ENCODE assay signal across 9 cellular contexts in the genomic region with DNA sequence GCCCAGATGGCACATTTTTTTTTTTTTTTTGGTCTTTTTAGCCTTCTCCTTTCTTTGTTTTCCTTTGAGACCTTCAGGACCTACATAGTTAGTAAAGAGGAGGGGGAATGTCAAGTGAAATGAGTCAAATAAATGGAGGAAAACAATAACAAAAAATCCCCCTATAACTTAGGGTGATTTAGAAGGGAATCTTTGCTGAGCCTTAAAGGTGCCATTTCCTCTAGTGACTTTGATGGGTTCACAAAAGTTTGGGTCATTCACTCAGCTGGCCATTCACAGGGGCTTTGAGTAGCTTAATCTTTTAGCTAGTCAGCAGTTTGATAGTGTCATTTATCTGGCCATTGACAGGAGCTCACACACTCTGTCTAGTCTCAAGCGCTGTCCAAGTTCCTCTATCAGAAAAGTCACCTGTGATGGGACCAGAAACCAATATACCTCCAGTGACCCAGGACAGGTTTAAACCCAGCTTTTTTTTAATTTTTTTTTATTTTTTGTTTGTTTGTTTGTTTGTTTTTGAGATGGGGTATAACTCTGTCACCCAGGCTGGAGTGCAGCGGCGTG.
DNase-seq lines count a peak whose midpoint lies in the region; ATAC-seq, FAIRE-seq and TF ChIP-seq lines count a peak whose summit lies in the region.
"Had no signal": no experiment of that assay in that cellular context is flagged by ENCODE, and none has a peak within 500 bp of the region (broad histone marks: within the 10 kb centered on the region; RNA-seq: fewer than 3 reads in every experiment).

No MANE protein-coding gene starts in this region.

- 0 out of 5 replicates have a peak, but pooled peaks cover 0 to 2% of the 10 kb centered on the region in 2 experiments for H3K27me3 ChIP-seq in HepG2 (ENCODE audit: control insufficient read depth in 1 of 2, insufficient read depth in 2 of 2, low read length in 2 of 2)
- no peaks in the 10 kb centered on the region for H3K27me3 ChIP-seq in right lobe of liver
- no peaks in the 10 kb centered on the region for H3K27me3 ChIP-seq in PC-9 (ENCODE audit: insufficient read depth, low read depth)
- H3K27me3 ChIP-seq in K562 (ENCODE audit: control insufficient read depth in 2 of 2, insufficient read depth in 2 of 2, low read length in 2 of 2) = no peaks in the 10 kb centered on the region
- H3K27me3 ChIP-seq in smooth muscle cell (ENCODE audit: low read depth) = no peaks in the 10 kb centered on the region

- intact Hi-C loops in HepG2 (cut with micrococcal nuclease; ENCODE audit: unreplicated experiment) = no loop called here
- intact Hi-C loops in right lobe of liver (cut with DNase I) = no loop called here
- intact Hi-C loops in PC-9 (cut with micrococcal nuclease; ENCODE audit: unreplicated experiment) = loop anchor here (5.0 kb wide), 1 partner anchor 276 kb away; the partner anchor contains the start of gene PRDM1
- intact Hi-C loops in K562 (cut with micrococcal nuclease) = loop anchor here (10.0 kb wide), 1 partner anchor 504 kb away; no protein-coding TSS in a partner anchor

- TF ChIP-seq CTCF in HepG2 (CRISPR knock-in tag; IDR thresholded peaks at IDR 0.05) (no peak), right lobe of liver (IDR thresholded peaks at IDR 0.05) (no peak), PC-9 (conservative IDR thresholded peaks at IDR 0.05) (no peak), K562 (IDR thresholded peaks at IDR 0.05 in 2 of 3, conservative IDR thresholded peaks at IDR 0.05 in 1 of 3; ENCODE audit: insufficient read depth in 2 of 3, low read depth in 1 of 3, low read length in 3 of 3) (no peak), smooth muscle cell (IDR thresholded peaks at IDR 0.05; ENCODE audit: borderline replicate concordance, insufficient read depth, poor library complexity, severe bottlenecking) (no peak)

- H3K36me3 ChIP-seq in HepG2 (replicated peaks in 1 of 2; ENCODE audit: control insufficient read depth in 1 of 2, insufficient read depth in 2 of 2, low read length in 2 of 2) (no peaks in the 10 kb centered on the region), right lobe of liver (no peaks in the 10 kb centered on the region), PC-9 (ENCODE audit: low read depth) (0 out of 2 replicates have a peak, but pooled peaks cover 7% of the 10 kb centered on the region), K562 (ENCODE audit: control insufficient read depth, insufficient read depth, low read length) (no peaks in the 10 kb centered on the region), smooth muscle cell (ENCODE audit: low read depth) (no peaks in the 10 kb centered on the region)

- FAIRE-seq in HepG2 (lab: Jason Lieb, UNC) (no peak), K562 (lab: Jason Lieb, UNC) (peak; percentile 29)

- ATAC-seq in HepG2 (no peak), right lobe of liver (no peak), K562 (peak; percentile 43), GM19023 (IDR thresholded peaks at IDR 0.05; ENCODE audit: unreplicated experiment) (no peak)

- H3K9me3 ChIP-seq in HepG2 (ENCODE audit: low read length) = no peaks in the 10 kb centered on the region
- no peaks in the 10 kb centered on the region for H3K9me3 ChIP-seq in right lobe of liver
- H3K9me3 ChIP-seq in PC-9 (ENCODE audit: insufficient read depth, low read depth) = peaks cover 13% of the 10 kb centered on the region
- H3K9me3 ChIP-seq in K562 (replicated peaks; ENCODE audit: control insufficient read depth, insufficient read depth, low read depth, low read length) = no peaks in the 10 kb centered on the region
- no peaks in the 10 kb centered on the region for H3K9me3 ChIP-seq in smooth muscle cell (replicated peaks; ENCODE audit: low read depth)

- POLR2A ChIA-PET in HepG2 (lab: Yijun Ruan, JAX) = no interaction called here
- POLR2A ChIA-PET in PC-9 (lab: Charles Lee; ENCODE audit: unreplicated experiment) = no interaction called here
- POLR2A ChIA-PET in K562 (lab: Yijun Ruan, JAX) = interaction anchor here (0.8 kb wide), 1 partner anchor 10 kb away, joined by 3 read pairs; no protein-coding TSS in a partner anchor

- H3K4me2 ChIP-seq in HepG2 (ENCODE audit: low read depth, low read length) (no peak overlapping the region), PC-9 (peak overlapping the region; percentile 56), K562 (ENCODE audit: insufficient read depth, low read length) (peak overlapping the region; percentile 27), smooth muscle cell (peak overlapping the region; percentile 19)

- in situ Hi-C loops in HepG2 (cut with HindIII; ENCODE audit: extremely low pct_ligation_motif_present, low pct_unique_long_range_greater_than_20kb) (no loop called here), K562 (cut with MboI) (no loop called here)

- H3K9ac ChIP-seq in HepG2 (ENCODE audit: insufficient read depth, low read depth, low read length) = no peak overlapping the region
- H3K9ac ChIP-seq in K562 (ENCODE audit: insufficient read depth in 1 of 2, low read depth in 2 of 2, low read length in 2 of 2) = peak overlapping the region in 1 of 2 experiments; percentile 56; a peak in 2 of 4 replicates
- H3K9ac ChIP-seq in smooth muscle cell (ENCODE audit: low read depth) = no peak overlapping the region

- TF ChIP-seq POLR2A in HepG2 (IDR thresholded peaks at IDR 0.05; ENCODE audit: insufficient read depth in 1 of 2, low read depth in 2 of 2, low read length in 2 of 2) (no peak), right lobe of liver (IDR thresholded peaks at IDR 0.05) (no peak), K562 (conservative IDR thresholded peaks at IDR 0.05) (0 out of 2 replicates have a peak, but pooled peaks have one; percentile 49)

- no peaks in the 10 kb centered on the region for H3K9me2 ChIP-seq in PC-9 (ENCODE audit: insufficient read depth)

- H3K79me2 ChIP-seq in HepG2 (ENCODE audit: insufficient read depth, low read length) (no peaks in the 10 kb centered on the region), PC-9 (ENCODE audit: low read depth) (no peaks in the 10 kb centered on the region), K562 (ENCODE audit: control insufficient read depth, insufficient read depth, low read length) (no peaks in the 10 kb centered on the region), smooth muscle cell (ENCODE audit: low read depth) (no peaks in the 10 kb centered on the region)

- H3F3A ChIP-seq in PC-9 (ENCODE audit: insufficient read depth, low read depth) (peaks cover 21% of the 10 kb centered on the region), smooth muscle cell (ENCODE audit: low read depth) (peaks cover 8% of the 10 kb centered on the region)

- BruUV-seq in HepG2 (replicated peaks; lab: Mats Ljungman, UMichigan) (no TSS peak), PC-9 (replicated peaks; lab: Mats Ljungman, UMichigan) (TSS peak; percentile 22), K562 (replicated peaks; lab: Mats Ljungman, UMichigan) (no TSS peak)

- H3K9me1 ChIP-seq in K562 (ENCODE audit: control insufficient read depth, insufficient read depth, low read length) = no peaks in the 10 kb centered on the region

- WGBS in HepG2 (ENCODE audit: low lambda C conversion rate) = 44% methylated on average over 3 of the region's 3 CpGs
- WGBS in right lobe of liver (ENCODE audit: insufficient coverage, low coverage, low lambda C conversion rate, missing lambda C conversion rate) = 100% methylated on average over 2 of the region's 3 CpGs
- 24% methylated on average over 3 of the region's 3 CpGs for WGBS in K562 (ENCODE audit: insufficient coverage, low coverage, missing lambda C conversion rate)
- WGBS in smooth muscle cell (ENCODE audit: low lambda C conversion rate) = 93% methylated on average over 3 of the region's 3 CpGs

- TF ChIP-seq EP300 in HepG2 (IDR thresholded peaks at IDR 0.05; ENCODE audit: low read depth in 2 of 2, low read length in 2 of 2) (no peak), HepG2 (CRISPR knock-in tag; IDR thresholded peaks at IDR 0.05; ENCODE audit: borderline replicate concordance) (no peak), K562 (IDR thresholded peaks at IDR 0.05; ENCODE audit: low read length) (peak; percentile 25; the same call in 1 of the 2 replicates)

- H4K20me1 ChIP-seq in HepG2 (ENCODE audit: insufficient read depth, low read length) (no peaks in the 10 kb centered on the region), PC-9 (ENCODE audit: insufficient read depth) (no peaks in the 10 kb centered on the region), K562 (replicated peaks; ENCODE audit: control insufficient read depth, insufficient read depth, low read length) (no peaks in the 10 kb centered on the region), smooth muscle cell (ENCODE audit: low read depth) (no peaks in the 10 kb centered on the region)

- H3K4me3 ChIP-seq in HepG2 (replicated peaks in 1 of 3; ENCODE audit: insufficient read depth in 1 of 3, low read depth in 2 of 3, low read length in 3 of 3) (no peak overlapping the region), right lobe of liver (no peak overlapping the region), PC-9 (no peak overlapping the region), K562 (no peak overlapping the region), smooth muscle cell (no peak overlapping the region)

- no peak overlapping the region for H2AFZ ChIP-seq in HepG2 (ENCODE audit: low read length)
- H2AFZ ChIP-seq in PC-9 = peak overlapping the region; percentile 45; the same call in 1 of the 2 replicates
- H2AFZ ChIP-seq in K562 (ENCODE audit: low read depth, low read length) = peak overlapping the region; percentile 48; the same call in 1 of the 2 replicates
- H2AFZ ChIP-seq in smooth muscle cell (ENCODE audit: low read depth) = no peak overlapping the region

- no peak for DNase-seq in HepG2 (ENCODE audit: low spot score)
- DNase-seq in right lobe of liver = no peak
- DNase-seq in PC-9 = no peak
- peak in 2 of 4 experiments; percentile 31 to 56 for DNase-seq in K562 (ENCODE audit: extremely low read depth in 1 of 4, low spot score in 3 of 4)
- DNase-seq in smooth muscle cell (lab: John Stamatoyannopoulos, UW; ENCODE audit: unreplicated experiment) = no peak
- DNase-seq in middle frontal gyrus (ENCODE audit: extremely low spot score, low spot score) = no peak
- no peak for DNase-seq in stimulated activated naive CD4-positive, alpha-beta T cell treated with Interleukin-2 at 50 U/mL for 16 hours (lab: John Stamatoyannopoulos, UW)
- DNase-seq: endodermal cell had no signal

- H3K4me1 ChIP-seq in HepG2 (ENCODE audit: insufficient read depth, low read length) = no peaks in the 10 kb centered on the region
- peaks cover 0 to 21% (median 0%) of the 10 kb centered on the region in 4 donors for H3K4me1 ChIP-seq in right lobe of liver
- H3K4me1 ChIP-seq in PC-9 (replicated peaks; ENCODE audit: insufficient read depth) = peaks cover 36% of the 10 kb centered on the region
- peaks cover 23 to 71% of the 10 kb centered on the region in 2 experiments for H3K4me1 ChIP-seq in K562 (replicated peaks in 1 of 2; ENCODE audit: control insufficient read depth in 2 of 2, insufficient read depth in 2 of 2, low read length in 2 of 2)
- peaks cover 11% of the 10 kb centered on the region for H3K4me1 ChIP-seq in smooth muscle cell (ENCODE audit: low read depth)

- H3K27ac ChIP-seq in HepG2 (ENCODE audit: extremely low read length, insufficient read depth, low read length) (no peak overlapping the region), right lobe of liver (no peak overlapping the region), PC-9 (peak overlapping the region; percentile 85), K562 (ENCODE audit: extremely low read depth, low read depth, low read length) (peak overlapping the region; percentile 86), smooth muscle cell (ENCODE audit: low read depth) (peak overlapping the region; percentile 13)

- CTCF ChIA-PET in HepG2 (lab: Yijun Ruan, JAX; ENCODE audit: low intra/inter-chr PET ratio, low total read pairs) (no interaction called here), PC-9 (lab: Charles Lee) (no interaction called here), K562 (lab: Yijun Ruan, JAX; ENCODE audit: low intra/inter-chr PET ratio) (no interaction called here)

- no peak for TF ChIP-seq RAD21 in HepG2 (CRISPR knock-in tag; IDR thresholded peaks at IDR 0.05)
- TF ChIP-seq RAD21 in K562 (CRISPR knock-in tag; conservative IDR thresholded peaks at IDR 0.05 in 1 of 2, IDR thresholded peaks at IDR 0.05 in 1 of 2) = no peak

Comparison
In these comparisons a context has a peak if more than half of its experiments do, and no peak if none do; other contexts are left out.
1. H2AFZ ChIP-seq: peak in PC-9 (single experiment) and K562 (single experiment); none in HepG2 (single experiment) and smooth muscle cell (single experiment).
2. H3K27ac ChIP-seq: peak in PC-9 (single experiment), K562 (single experiment) and smooth muscle cell (single experiment); none in HepG2 (single experiment) and right lobe of liver (0 of 3).
3. intact Hi-C loops: an anchor here in PC-9 (5.0 kb wide) and K562 (10.0 kb wide); none called in HepG2 and right lobe of liver.
4. Of the 241 proteins assayed by ChIP-seq in both HepG2 and K562: peak only in HepG2: none; only in K562: ARHGAP35, EP300, MAFG, MEIS2, MTA1, POLR2A and 3 more; in both: MAFF and MAFK; in neither: 224; mixed calls (peak in some experiments, not most) for 6.